31 cellular contexts compared by ENCODE assay signal in the genomic region with DNA sequence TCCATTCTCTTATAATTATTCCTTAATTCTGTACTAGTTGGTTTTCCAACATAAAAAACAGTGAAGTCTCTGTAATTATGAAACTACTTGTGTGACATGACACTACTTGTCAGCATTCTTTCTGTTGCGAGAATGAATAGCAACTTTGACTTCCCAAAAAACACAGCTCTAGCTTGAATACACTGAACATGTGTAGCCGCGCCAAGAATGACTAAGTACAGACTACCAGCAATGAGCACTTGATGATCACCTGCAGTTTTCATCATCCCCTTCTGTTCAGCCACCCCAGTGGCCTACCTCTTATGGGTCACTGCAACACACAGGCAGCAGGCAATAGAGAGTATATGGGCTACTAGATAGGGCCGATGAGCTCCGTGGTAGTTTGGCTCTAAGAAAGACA.
DNase-seq lines count a peak whose midpoint lies in the region; ATAC-seq, FAIRE-seq and TF ChIP-seq lines count a peak whose summit lies in the region.
"Had no signal": no experiment of that assay in that cellular context is flagged by ENCODE, and none has a peak within 500 bp of the region (broad histone marks: within the 10 kb centered on the region; RNA-seq: fewer than 3 reads in every experiment).

No MANE protein-coding gene starts in this region.

- H3K9me3 ChIP-seq in breast epithelium = no peaks in the 10 kb centered on the region
- no peaks in the 10 kb centered on the region for H3K9me3 ChIP-seq in keratinocyte (ENCODE audit: control insufficient read depth, low read depth, low read length)
- H3K9me3 ChIP-seq: left ventricle myocardium inferior, neutrophil, SK-N-SH, tibial nerve had no signal

- peaks cover 6 to 7% of the 10 kb centered on the region in 2 donors for H3K36me3 Mint-ChIP-seq in CD14-positive monocyte
- H3K36me3 Mint-ChIP-seq in naive thymus-derived CD8-positive, alpha-beta T cell = peaks cover 0 to 15% (median 5%) of the 10 kb centered on the region in 3 donors

- H3K9me1 ChIP-seq in keratinocyte (ENCODE audit: control insufficient read depth, extremely low read depth, insufficient read depth, low read length) = no peaks in the 10 kb centered on the region

- peak; percentile 85 for FAIRE-seq in keratinocyte (lab: Jason Lieb, UNC)
- FAIRE-seq: endometrium had no signal

- TF ChIP-seq CTCF in CD14-positive monocyte (IDR thresholded peaks at IDR 0.05) = no peak
- TF ChIP-seq CTCF in breast epithelium (IDR thresholded peaks at IDR 0.05) = no peak
- no peak for TF ChIP-seq CTCF in keratinocyte (optimal IDR thresholded peaks at IDR 0.05 in 1 of 3, IDR thresholded peaks at IDR 0.05 in 1 of 3, conservative IDR thresholded peaks at IDR 0.05 in 1 of 3; ENCODE audit: extremely low read depth in 1 of 3, insufficient read depth in 2 of 3, low read length in 3 of 3)

- DNase-seq in CD14-positive monocyte (ENCODE audit: low spot score) (peak; percentile 67), NOMO-1 treated with DMSO at 0.1 percent for 48 hours (lab: John Stamatoyannopoulos, UW; ENCODE audit: unreplicated experiment) (peak; percentile 64), breast epithelium (ENCODE audit: low spot score in 2 of 2) (peak in 1 of 2 donors; percentile 68), keratinocyte (ENCODE audit: low read depth, low spot score) (peak; percentile 78), NCI-H226 (no peak), globus pallidus (ENCODE audit: low spot score) (no peak)
- no peak for DNase-seq in naive thymus-derived CD8-positive, alpha-beta T cell
- DNase-seq: activated CD4-positive, alpha-beta memory T cell treated with anti-CD3 and anti-CD28 coated beads, Interleukin-2, amount 10 ng/mL, durations not matched to agents 7 days and 5 days; activated CD4-positive, CD25-positive, alpha-beta regulatory T cell treated with anti-CD3 and anti-CD28 coated beads, Interleukin-2, amount 50 U/mL, for 72 hours; activated CD8-positive, alpha-beta memory T cell treated with anti-CD3 and anti-CD28 coated beads, Interleukin-2, amount 50 U/mL, for 4 hours; activated naive CD4-positive, alpha-beta T cell treated with anti-CD3 and anti-CD28 coated beads for 36 hours; AML-193; CD4-positive, alpha-beta memory T cell; cerebellar nuclear complex; hippocampal formation; immature natural killer cell; left ventricle myocardium inferior; mesendoderm; NCI-H2029; NCI-H524; NK-92 treated with Interleukin-12 subunit alpha and Interleukin-12 subunit beta, amount 100 ng/mL, for 24 hours; SK-N-SH; stimulated activated CD4-positive, alpha-beta T cell treated with anti-CD3 and anti-CD28 coated beads, Interleukin-15, amount 100 ng/mL, for 24 hours; stimulated activated CD4-positive, alpha-beta T cell treated with anti-CD3 and anti-CD28 coated beads, Interleukin-4, amount 100 ng/mL, for 4 hours had no signal

- H3K4me2 ChIP-seq in keratinocyte (ENCODE audit: control insufficient read depth, extremely low read depth, insufficient read depth, low read depth, low read length) = peak overlapping the region; percentile 67
- H3K4me2 ChIP-seq: GM23338, SK-N-SH had no signal

- POLR2A ChIA-PET in naive thymus-derived CD8-positive, alpha-beta T cell (lab: Charles Lee) = no interaction called here

- no peak overlapping the region for H3K4me3 Mint-ChIP-seq in CD14-positive monocyte
- H3K4me3 Mint-ChIP-seq in naive thymus-derived CD8-positive, alpha-beta T cell = no peak overlapping the region
- H3K4me3 Mint-ChIP-seq: activated CD4-positive, alpha-beta memory T cell treated with anti-CD3 and anti-CD28 coated beads, Interleukin-2, amount 10 ng/mL, durations not matched to agents 7 days and 5 days; activated naive CD4-positive, alpha-beta T cell treated with anti-CD3 and anti-CD28 coated beads for 36 hours; CD4-positive, alpha-beta memory T cell; GM23338; immature natural killer cell; T-helper 1 cell treated with Interleukin-12 subunit alpha and Interleukin-12 subunit beta and Interleukin-4 antibody, amounts not matched to agents 30 μg/mL and 1 μg/mL, for 36 hours had no signal

- H4K20me1 ChIP-seq in keratinocyte (ENCODE audit: control insufficient read depth, extremely low read depth, insufficient read depth, low read length) = no peaks in the 10 kb centered on the region

- H3K27ac ChIP-seq in breast epithelium (peak overlapping the region; percentile 46 to 75), keratinocyte (ENCODE audit: control insufficient read depth, insufficient read depth, low read length) (peak overlapping the region; percentile 40)
- H3K27ac ChIP-seq: left ventricle myocardium inferior, neutrophil, tibial nerve had no signal

- H3K9me3 Mint-ChIP-seq in CD14-positive monocyte = peaks cover 6 to 11% (median 9%) of the 10 kb centered on the region in 7 donors
- peaks cover 0 to 15% (median 8%) of the 10 kb centered on the region in 9 donors for H3K9me3 Mint-ChIP-seq in naive thymus-derived CD8-positive, alpha-beta T cell

- H2AFZ ChIP-seq in keratinocyte (ENCODE audit: control insufficient read depth, low read length) = peak overlapping the region; percentile 23
- H2AFZ ChIP-seq: GM23338 had no signal

- peaks cover 0 to 3% (median 2%) of the 10 kb centered on the region in 3 donors for H3K27me3 Mint-ChIP-seq in CD14-positive monocyte (ENCODE audit: low read depth in 3 of 3)
- peaks cover 9 to 28% (median 10%) of the 10 kb centered on the region in 5 donors for H3K27me3 Mint-ChIP-seq in naive thymus-derived CD8-positive, alpha-beta T cell
- H3K27me3 Mint-ChIP-seq: progenitor cell of endocrine pancreas had no signal

- no peak for TF ChIP-seq POLR2A in breast epithelium (IDR thresholded peaks at IDR 0.05)

- no peak overlapping the region for H3K9ac ChIP-seq in keratinocyte (ENCODE audit: control insufficient read depth, extremely low read depth, insufficient read depth, low read length)
- H3K9ac ChIP-seq: SK-N-SH had no signal

- no peaks in the 10 kb centered on the region for H3K79me2 ChIP-seq in keratinocyte (ENCODE audit: control insufficient read depth, insufficient read depth, low read length)

- intact Hi-C loops in CD14-positive monocyte (cut with micrococcal nuclease) (no loop called here), breast epithelium (cut with DNase I; ENCODE audit: low total_unique reads) (loop anchor here (10.0 kb wide), 1 partner anchor 404 kb away; no protein-coding TSS in a partner anchor)

- H3K4me3 ChIP-seq in breast epithelium (no peak overlapping the region), keratinocyte (ENCODE audit: control insufficient read depth in 2 of 3, extremely low read depth in 1 of 3, insufficient read depth in 2 of 3, low read depth in 1 of 3, low read length in 3 of 3) (no peak overlapping the region)
- H3K4me3 ChIP-seq: GM23338, left ventricle myocardium inferior, tibial nerve had no signal

- H3K4me1 ChIP-seq in breast epithelium (no peaks in the 10 kb centered on the region), keratinocyte (ENCODE audit: control insufficient read depth, extremely low read depth, insufficient read depth, low read length) (peaks cover 22% of the 10 kb centered on the region)
- H3K4me1 ChIP-seq: left ventricle myocardium inferior, tibial nerve had no signal

- dilution Hi-C loops in keratinocyte (cut with MboI; ENCODE audit: extremely low pct_ligation_motif_present, low sequenced_read_pairs) = no loop called here

- no peaks in the 10 kb centered on the region for H3K36me3 ChIP-seq in breast epithelium
- no peaks in the 10 kb centered on the region for H3K36me3 ChIP-seq in keratinocyte (ENCODE audit: control insufficient read depth in 2 of 2, extremely low read depth in 1 of 2, insufficient read depth in 2 of 2, low read length in 2 of 2)
- H3K36me3 ChIP-seq: left ventricle myocardium inferior, neutrophil, tibial nerve had no signal

- H3K27me3 ChIP-seq in breast epithelium (no peaks in the 10 kb centered on the region), keratinocyte (ENCODE audit: control insufficient read depth, extremely low read depth, insufficient read depth, low read length) (no peaks in the 10 kb centered on the region)
- H3K27me3 ChIP-seq: neutrophil, tibial nerve had no signal

- peaks cover 26% of the 10 kb centered on the region for H3K4me1 Mint-ChIP-seq in CD14-positive monocyte
- no peaks in the 10 kb centered on the region for H3K4me1 Mint-ChIP-seq in naive thymus-derived CD8-positive, alpha-beta T cell
- H3K4me1 Mint-ChIP-seq: activated CD4-positive, alpha-beta memory T cell treated with anti-CD3 and anti-CD28 coated beads, Interleukin-2, amount 10 ng/mL, durations not matched to agents 7 days and 5 days; CD4-positive, alpha-beta memory T cell; immature natural killer cell had no signal

- H3K27ac Mint-ChIP-seq in CD14-positive monocyte = peak overlapping the region; percentile 73 to 90 (median 83)
- no peak overlapping the region for H3K27ac Mint-ChIP-seq in naive thymus-derived CD8-positive, alpha-beta T cell
- H3K27ac Mint-ChIP-seq: activated CD4-positive, alpha-beta memory T cell treated with anti-CD3 and anti-CD28 coated beads, Interleukin-2, amount 10 ng/mL, durations not matched to agents 7 days and 5 days; activated naive CD4-positive, alpha-beta T cell treated with anti-CD3 and anti-CD28 coated beads for 36 hours; CD4-positive, alpha-beta memory T cell; GM23338; immature natural killer cell; progenitor cell of endocrine pancreas; T-helper 1 cell treated with Interleukin-12 subunit alpha and Interleukin-12 subunit beta and Interleukin-4 antibody, amounts not matched to agents 30 μg/mL and 1 μg/mL, for 36 hours had no signal

- ATAC-seq in HG03045 (IDR thresholded peaks at IDR 0.05; ENCODE audit: unreplicated experiment) = no peak
- ATAC-seq in naive thymus-derived CD8-positive, alpha-beta T cell = no peak
- ATAC-seq: GM23338 had no signal

Comparison
In these comparisons a context has a peak if more than half of its experiments do, and no peak if none do; other contexts are left out.
1. DNase-seq: peak in CD14-positive monocyte (single experiment), NOMO-1 treated with DMSO at 0.1 percent for 48 hours (single experiment) and keratinocyte (single experiment); none in naive thymus-derived CD8-positive, alpha-beta T cell (0 of 10), NCI-H226 (single experiment) and globus pallidus (single experiment).
2. H3K27ac Mint-ChIP-seq: peak in CD14-positive monocyte (7 of 7); none in naive thymus-derived CD8-positive, alpha-beta T cell (0 of 10).